ENCODE assay signal across 36 cellular contexts in genomic region chr14:54548491-54548890, GRCh38.
"Had no signal": no experiment of that assay in that cellular context is flagged by ENCODE, and none has a peak within 500 bp of the region (broad histone marks: within the 10 kb centered on the region; RNA-seq: fewer than 3 reads in every experiment).

No MANE protein-coding gene starts in this region.

- H3K4me3 ChIP-seq: adrenal gland, body of pancreas, breast epithelium had no signal

- DNase-seq: activated B cell treated with CpG ODN at 0.5 μM for 24 hours; activated CD4-positive, alpha-beta memory T cell treated with anti-CD3 and anti-CD28 coated beads for 36 hours; activated CD4-positive, alpha-beta T cell treated with anti-CD3 and anti-CD28 coated beads for 4 hours; activated CD4-positive, alpha-beta T cell treated with anti-CD3 and anti-CD28 coated beads, Interleukin-2, amount 10 ng/mL, durations not matched to agents 24 days and 14 days; activated CD4-positive, alpha-beta T cell treated with anti-CD3 and anti-CD28 coated beads, Interleukin-2, amount 50 U/mL, for 1 hour; activated CD4-positive, alpha-beta T cell treated with anti-CD3 and anti-CD28 coated beads, Interleukin-2, amount 50 U/mL, for 4 hours; activated CD4-positive, CD25-positive, alpha-beta regulatory T cell treated with anti-CD3 and anti-CD28 coated beads, Interleukin-2, amount 50 U/mL, for 72 hours; activated CD8-positive, alpha-beta memory T cell treated with anti-CD3 and anti-CD28 coated beads, Interleukin-2, amount 50 U/mL, for 4 hours; activated CD8-positive, alpha-beta T cell treated with anti-CD3 and anti-CD28 coated beads for 36 hours; activated effector memory CD4-positive, alpha-beta T cell treated with anti-CD3 and anti-CD28 coated beads, Interleukin-2, amount 50 U/mL, for 16 hours; activated gamma-delta T cell treated with Interleukin-2 at 50 U/mL for 16 hours; activated naive CD4-positive, alpha-beta T cell; activated naive CD4-positive, alpha-beta T cell treated with anti-CD3 and anti-CD28 coated beads for 36 hours; activated naive CD4-positive, alpha-beta T cell treated with anti-CD3 and anti-CD28 coated beads, Interleukin-2, amount 50 U/mL, for 16 hours; activated naive CD8-positive, alpha-beta T cell treated with anti-CD3 and anti-CD28 coated beads for 36 hours; activated T-cell treated with anti-CD3 and anti-CD28 coated beads for 4 hours; activated T-cell treated with anti-CD3 and anti-CD28 coated beads, Interleukin-2, amount 50 U/mL, for 1 hour; activated T-cell treated with anti-CD3 and anti-CD28 coated beads, Interleukin-2, amount 50 U/mL, for 4 hours; activated T-cell treated with anti-CD3 and anti-CD28 coated beads, Interleukin-2, amount 50 U/mL, for 72 hours; adrenal gland; amniotic stem cell; aorta; body of pancreas; brain microvascular endothelial cell; central memory CD4-positive, alpha-beta T cell; T-helper 1 cell; T-helper 2 cell; T-helper 9 cell had no signal

- H3K9me3 Mint-ChIP-seq: activated B cell treated with CpG ODN at 0.5 μM for 24 hours; activated CD4-positive, alpha-beta memory T cell treated with anti-CD3 and anti-CD28 coated beads for 36 hours; activated CD8-positive, alpha-beta T cell treated with anti-CD3 and anti-CD28 coated beads for 36 hours; activated naive CD4-positive, alpha-beta T cell treated with anti-CD3 and anti-CD28 coated beads for 36 hours; activated naive CD4-positive, alpha-beta T cell treated with anti-CD3 and anti-CD28 coated beads, Interleukin-2, amount 50 U/mL, for 72 hours; activated naive CD8-positive, alpha-beta T cell treated with anti-CD3 and anti-CD28 coated beads for 36 hours; activated T-cell treated with anti-CD3 and anti-CD28 coated beads, Interleukin-2, amount 50 U/mL, for 4 hours; activated T-helper 1 cell treated with anti-CD3 and anti-CD28 coated beads, Interleukin-12 subunit alpha, Interleukin-12 subunit beta, Interleukin-2, Interleukin-4 antibody, amounts not matched to agents 30 ng/mL and 10 ng/mL and 1 ng/mL, durations not matched to agents 14 hours and 24 hours and 36 hours; activated T-helper 17 cell treated with anti-CD3 and anti-CD28 coated beads, Interleukin-2, amount 50 U/mL, for 72 hours; T-helper 1 cell treated with Interleukin-12 subunit alpha and Interleukin-12 subunit beta and Interleukin-4 antibody, amounts not matched to agents 30 μg/mL and 1 μg/mL, for 36 hours; T-helper 2 cell treated with Interferon-gamma antibody and Interleukin-4, amounts not matched to agents 5 μg/mL and 100 μg/mL, for 36 hours had no signal

- FAIRE-seq: astrocyte had no signal

- H3K27me3 ChIP-seq: adrenal gland, body of pancreas, brain microvascular endothelial cell, breast epithelium had no signal

- H3K4me1 ChIP-seq: adrenal gland, body of pancreas, breast epithelium had no signal

- H3K9me3 ChIP-seq: adrenal gland, body of pancreas, breast epithelium had no signal

- H3K36me3 ChIP-seq: adrenal gland, brain microvascular endothelial cell, breast epithelium had no signal

- H3K4me1 Mint-ChIP-seq: activated B cell treated with CpG ODN at 0.5 μM for 24 hours; activated CD4-positive, alpha-beta T cell treated with anti-CD3 and anti-CD28 coated beads, Interleukin-2, amount 10 ng/mL, durations not matched to agents 24 days and 14 days; activated naive CD8-positive, alpha-beta T cell treated with anti-CD3 and anti-CD28 coated beads for 36 hours; activated T-helper 17 cell treated with anti-CD3 and anti-CD28 coated beads, Interleukin-2, amount 50 U/mL, for 72 hours had no signal

- H3K27ac ChIP-seq: adrenal gland, body of pancreas, brain microvascular endothelial cell, breast epithelium, VCaP had no signal

- H3K36me3 Mint-ChIP-seq: activated CD4-positive, alpha-beta memory T cell treated with anti-CD3 and anti-CD28 coated beads for 36 hours; activated naive CD4-positive, alpha-beta T cell treated with anti-CD3 and anti-CD28 coated beads, Interleukin-2, amount 50 U/mL, for 72 hours; activated naive CD8-positive, alpha-beta T cell treated with anti-CD3 and anti-CD28 coated beads for 36 hours had no signal

- H3K4me3 Mint-ChIP-seq: activated B cell treated with CpG ODN at 0.5 μM for 24 hours; activated CD4-positive, alpha-beta memory T cell treated with anti-CD3 and anti-CD28 coated beads for 36 hours; activated CD4-positive, alpha-beta T cell treated with anti-CD3 and anti-CD28 coated beads, Interleukin-2, amount 10 ng/mL, durations not matched to agents 24 days and 14 days; activated CD8-positive, alpha-beta T cell treated with anti-CD3 and anti-CD28 coated beads for 36 hours; activated naive CD4-positive, alpha-beta T cell treated with anti-CD3 and anti-CD28 coated beads for 36 hours; activated naive CD8-positive, alpha-beta T cell treated with anti-CD3 and anti-CD28 coated beads for 36 hours; activated T-cell treated with anti-CD3 and anti-CD28 coated beads, Interleukin-2, amount 50 U/mL, for 4 hours; activated T-cell treated with anti-CD3 and anti-CD28 coated beads, Interleukin-2, amount 50 U/mL, for 72 hours; activated T-helper 1 cell treated with anti-CD3 and anti-CD28 coated beads, Interleukin-12 subunit alpha, Interleukin-12 subunit beta, Interleukin-2, Interleukin-4 antibody, amounts not matched to agents 30 ng/mL and 10 ng/mL and 1 ng/mL, durations not matched to agents 14 hours and 24 hours and 36 hours; activated T-helper 17 cell treated with anti-CD3 and anti-CD28 coated beads, Interleukin-2, amount 50 U/mL, for 72 hours; T-helper 1 cell treated with Interleukin-12 subunit alpha and Interleukin-12 subunit beta and Interleukin-4 antibody, amounts not matched to agents 30 μg/mL and 1 μg/mL, for 36 hours; T-helper 2 cell treated with Interferon-gamma antibody and Interleukin-4, amounts not matched to agents 5 μg/mL and 100 μg/mL, for 36 hours had no signal

- ATAC-seq: activated CD8-positive, alpha-beta T cell treated with anti-CD3 and anti-CD28 coated beads for 36 hours; activated naive CD4-positive, alpha-beta T cell treated with anti-CD3 and anti-CD28 coated beads, Interleukin-2, amount 50 U/mL, for 72 hours; activated T-cell treated with anti-CD3 and anti-CD28 coated beads, Interleukin-2, amount 50 U/mL, for 4 hours; activated T-cell treated with anti-CD3 and anti-CD28 coated beads, Interleukin-2, amount 50 U/mL, for 72 hours; activated T-helper 17 cell treated with anti-CD3 and anti-CD28 coated beads, Interleukin-2, amount 50 U/mL, for 72 hours; body of pancreas had no signal

- H3K27ac Mint-ChIP-seq: activated B cell treated with CpG ODN at 0.5 μM for 24 hours; activated CD4-positive, alpha-beta memory T cell treated with anti-CD3 and anti-CD28 coated beads for 36 hours; activated CD4-positive, alpha-beta T cell treated with anti-CD3 and anti-CD28 coated beads, Interleukin-2, amount 10 ng/mL, durations not matched to agents 24 days and 14 days; activated CD8-positive, alpha-beta T cell treated with anti-CD3 and anti-CD28 coated beads for 36 hours; activated naive CD4-positive, alpha-beta T cell treated with anti-CD3 and anti-CD28 coated beads for 36 hours; activated naive CD4-positive, alpha-beta T cell treated with anti-CD3 and anti-CD28 coated beads, Interleukin-2, amount 50 U/mL, for 72 hours; activated naive CD8-positive, alpha-beta T cell treated with anti-CD3 and anti-CD28 coated beads for 36 hours; activated T-cell treated with anti-CD3 and anti-CD28 coated beads, Interleukin-2, amount 50 U/mL, for 72 hours; activated T-helper 1 cell treated with anti-CD3 and anti-CD28 coated beads, Interleukin-12 subunit alpha, Interleukin-12 subunit beta, Interleukin-2, Interleukin-4 antibody, amounts not matched to agents 30 ng/mL and 10 ng/mL and 1 ng/mL, durations not matched to agents 14 hours and 24 hours and 36 hours; activated T-helper 17 cell treated with anti-CD3 and anti-CD28 coated beads, Interleukin-2, amount 50 U/mL, for 72 hours; T-helper 1 cell treated with Interleukin-12 subunit alpha and Interleukin-12 subunit beta and Interleukin-4 antibody, amounts not matched to agents 30 μg/mL and 1 μg/mL, for 36 hours; T-helper 2 cell treated with Interferon-gamma antibody and Interleukin-4, amounts not matched to agents 5 μg/mL and 100 μg/mL, for 36 hours had no signal

- H3K27me3 Mint-ChIP-seq: activated B cell treated with CpG ODN at 0.5 μM for 24 hours; activated CD8-positive, alpha-beta T cell treated with anti-CD3 and anti-CD28 coated beads for 36 hours; activated naive CD8-positive, alpha-beta T cell treated with anti-CD3 and anti-CD28 coated beads for 36 hours; activated T-helper 17 cell treated with anti-CD3 and anti-CD28 coated beads, Interleukin-2, amount 50 U/mL, for 72 hours had no signal
